Comparison of ENCODE assay signal across 25 cellular contexts in genomic region chr17:27425991-27426390, GRCh38. TPM values are rescaled to one million over a fixed set of nuclear protein-coding genes. Genes with fewer than 3 reads are reported as not detected.
DNase-seq lines count a peak whose midpoint lies in the region; ATAC-seq and TF ChIP-seq lines count a peak whose summit lies in the region.
"Had no signal": no experiment of that assay in that cellular context is flagged by ENCODE, and none has a peak within 500 bp of the region (broad histone marks: within the 10 kb centered on the region; RNA-seq: fewer than 3 reads in every experiment).

No MANE protein-coding gene starts in this region.

- H3K79me2 ChIP-seq in mesendoderm (ENCODE audit: control insufficient read depth, insufficient read depth, low read length): no peaks in the 10 kb centered on the region

- H3K4me3 ChIP-seq in lower lobe of right lung (no peak overlapping the region), mesendoderm (ENCODE audit: low read length) (no peak overlapping the region)
- H3K4me3 ChIP-seq: BLaER1, GM12878 had no signal

- intact Hi-C loops in lower lobe of right lung (cut with DNase I): no loop called here
- intact Hi-C loops in activated T-helper 1 cell treated with anti-CD3 and anti-CD28 coated beads, Interleukin-12 subunit alpha, Interleukin-12 subunit beta, Interleukin-2, Interleukin-4 antibody, amounts not matched to agents 30 ng/mL and 10 ng/mL and 1 ng/mL, durations not matched to agents 14 hours and 24 hours and 36 hours (cut with micrococcal nuclease): no loop called here
- intact Hi-C loops in activated CD4-positive, alpha-beta memory T cell treated with anti-CD3 and anti-CD28 coated beads for 36 hours (cut with micrococcal nuclease): no loop called here

- no peak overlapping the region for H3K23ac ChIP-seq in mesendoderm (ENCODE audit: low read length)

- no peaks in the 10 kb centered on the region for H3K79me1 ChIP-seq in mesendoderm (ENCODE audit: low read length)

- H3K27me3 ChIP-seq in lower lobe of right lung (ENCODE audit: low read depth) (no peaks in the 10 kb centered on the region), mesendoderm (ENCODE audit: insufficient read depth, low read length, poor library complexity) (no peaks in the 10 kb centered on the region)
- H3K27me3 ChIP-seq: BE2C, BLaER1 had no signal

- TF ChIP-seq CTCF in chondrocyte (IDR thresholded peaks at IDR 0.05): no peak
- no peak for TF ChIP-seq CTCF in lower lobe of right lung (IDR thresholded peaks at IDR 0.05)

- no peak overlapping the region for H3K18ac ChIP-seq in mesendoderm (ENCODE audit: low read length)

- H4K5ac ChIP-seq in mesendoderm (ENCODE audit: low read length): no peak overlapping the region

- H2AK5ac ChIP-seq in mesendoderm (ENCODE audit: low read length): no peak overlapping the region

- H2BK5ac ChIP-seq in mesendoderm (ENCODE audit: low read length): no peak overlapping the region

- H3K4me1 Mint-ChIP-seq in chondrocyte (ENCODE audit: low read depth): peaks cover 5% of the 10 kb centered on the region
- no peaks in the 10 kb centered on the region for H3K4me1 Mint-ChIP-seq in stimulated activated effector memory CD8-positive, alpha-beta T cell treated with anti-CD3 and anti-CD28 coated beads, Interleukin-12 subunit alpha, Interleukin-12 subunit beta, amount 100 ng/mL, for 72 hours
- H3K4me1 Mint-ChIP-seq in activated T-helper 1 cell treated with anti-CD3 and anti-CD28 coated beads, Interleukin-12 subunit alpha, Interleukin-12 subunit beta, Interleukin-2, Interleukin-4 antibody, amounts not matched to agents 30 ng/mL and 10 ng/mL and 1 ng/mL, durations not matched to agents 14 hours and 24 hours and 36 hours (ENCODE audit: low read depth): no peaks in the 10 kb centered on the region
- no peaks in the 10 kb centered on the region for H3K4me1 Mint-ChIP-seq in activated CD4-positive, alpha-beta memory T cell treated with anti-CD3 and anti-CD28 coated beads for 36 hours (ENCODE audit: low read depth)
- H3K4me1 Mint-ChIP-seq: CD14-positive monocyte; CD4-positive, alpha-beta memory T cell; CD4-positive, CD25-positive, alpha-beta regulatory T cell; CD8-positive, alpha-beta memory T cell had no signal

- no peaks in the 10 kb centered on the region for H3K4me1 ChIP-seq in lower lobe of right lung
- H3K4me1 ChIP-seq in mesendoderm (ENCODE audit: control insufficient read depth, low read depth, low read length): no peaks in the 10 kb centered on the region
- H3K4me1 ChIP-seq: BE2C had no signal

- no peaks in the 10 kb centered on the region for H3K9me3 ChIP-seq in lower lobe of right lung
- H3K9me3 ChIP-seq: BE2C, BLaER1 had no signal

- no peak for ATAC-seq in lower lobe of right lung
- ATAC-seq in stimulated activated effector memory CD8-positive, alpha-beta T cell treated with anti-CD3 and anti-CD28 coated beads, Interleukin-12 subunit alpha, Interleukin-12 subunit beta, amount 100 ng/mL, for 72 hours: peak; percentile 36
- ATAC-seq: GM12878 had no signal

- no peak overlapping the region for H3K9ac ChIP-seq in mesendoderm (ENCODE audit: low read length)
- H3K9ac ChIP-seq: BLaER1 had no signal

- H3K36me3 ChIP-seq in lower lobe of right lung (no peaks in the 10 kb centered on the region), mesendoderm (ENCODE audit: control insufficient read depth, insufficient read depth, low read length) (no peaks in the 10 kb centered on the region)
- H3K36me3 ChIP-seq: BE2C, BLaER1 had no signal

- H2BK15ac ChIP-seq in mesendoderm (replicated peaks; ENCODE audit: low read depth): no peak overlapping the region

- POLR2A ChIA-PET in activated CD4-positive, alpha-beta memory T cell treated with anti-CD3 and anti-CD28 coated beads for 36 hours (lab: Charles Lee): no interaction called here

- H3K4me3 Mint-ChIP-seq in chondrocyte (ENCODE audit: unreplicated experiment): no peak overlapping the region
- no peak overlapping the region for H3K4me3 Mint-ChIP-seq in stimulated activated effector memory CD8-positive, alpha-beta T cell treated with anti-CD3 and anti-CD28 coated beads, Interleukin-12 subunit alpha, Interleukin-12 subunit beta, amount 100 ng/mL, for 72 hours
- H3K4me3 Mint-ChIP-seq in activated T-helper 1 cell treated with anti-CD3 and anti-CD28 coated beads, Interleukin-12 subunit alpha, Interleukin-12 subunit beta, Interleukin-2, Interleukin-4 antibody, amounts not matched to agents 30 ng/mL and 10 ng/mL and 1 ng/mL, durations not matched to agents 14 hours and 24 hours and 36 hours: no peak overlapping the region
- no peak overlapping the region for H3K4me3 Mint-ChIP-seq in activated CD4-positive, alpha-beta memory T cell treated with anti-CD3 and anti-CD28 coated beads for 36 hours
- H3K4me3 Mint-ChIP-seq: CD14-positive monocyte; CD4-positive, alpha-beta memory T cell; CD4-positive, CD25-positive, alpha-beta regulatory T cell; CD8-positive, alpha-beta memory T cell had no signal

- H3K9me3 Mint-ChIP-seq in chondrocyte (ENCODE audit: low read depth): peaks cover 2% of the 10 kb centered on the region
- H3K9me3 Mint-ChIP-seq in stimulated activated effector memory CD8-positive, alpha-beta T cell treated with anti-CD3 and anti-CD28 coated beads, Interleukin-12 subunit alpha, Interleukin-12 subunit beta, amount 100 ng/mL, for 72 hours: no peaks in the 10 kb centered on the region
- no peaks in the 10 kb centered on the region for H3K9me3 Mint-ChIP-seq in activated T-helper 1 cell treated with anti-CD3 and anti-CD28 coated beads, Interleukin-12 subunit alpha, Interleukin-12 subunit beta, Interleukin-2, Interleukin-4 antibody, amounts not matched to agents 30 ng/mL and 10 ng/mL and 1 ng/mL, durations not matched to agents 14 hours and 24 hours and 36 hours
- no peaks in the 10 kb centered on the region for H3K9me3 Mint-ChIP-seq in activated CD4-positive, alpha-beta memory T cell treated with anti-CD3 and anti-CD28 coated beads for 36 hours

- no peak overlapping the region for H3K4ac ChIP-seq in mesendoderm (ENCODE audit: low read depth, low read length)

- no peak overlapping the region for H4K8ac ChIP-seq in mesendoderm (ENCODE audit: low read depth, low read length)

- H3K56ac ChIP-seq in mesendoderm (ENCODE audit: low read length): no peak overlapping the region

- H3K4me2 ChIP-seq in mesendoderm (ENCODE audit: low read length): no peak overlapping the region
- H3K4me2 ChIP-seq: BLaER1 had no signal

- no peak overlapping the region for H3K27ac Mint-ChIP-seq in chondrocyte (ENCODE audit: unreplicated experiment)
- H3K27ac Mint-ChIP-seq in stimulated activated effector memory CD8-positive, alpha-beta T cell treated with anti-CD3 and anti-CD28 coated beads, Interleukin-12 subunit alpha, Interleukin-12 subunit beta, amount 100 ng/mL, for 72 hours: no peak overlapping the region
- H3K27ac Mint-ChIP-seq in activated T-helper 1 cell treated with anti-CD3 and anti-CD28 coated beads, Interleukin-12 subunit alpha, Interleukin-12 subunit beta, Interleukin-2, Interleukin-4 antibody, amounts not matched to agents 30 ng/mL and 10 ng/mL and 1 ng/mL, durations not matched to agents 14 hours and 24 hours and 36 hours: no peak overlapping the region
- no peak overlapping the region for H3K27ac Mint-ChIP-seq in activated CD4-positive, alpha-beta memory T cell treated with anti-CD3 and anti-CD28 coated beads for 36 hours
- H3K27ac Mint-ChIP-seq: CD14-positive monocyte; CD4-positive, alpha-beta memory T cell; CD4-positive, CD25-positive, alpha-beta regulatory T cell; CD8-positive, alpha-beta memory T cell had no signal

- no peaks in the 10 kb centered on the region for H3K27me3 Mint-ChIP-seq in chondrocyte (ENCODE audit: low read depth)
- peaks cover 11% of the 10 kb centered on the region for H3K27me3 Mint-ChIP-seq in activated T-helper 1 cell treated with anti-CD3 and anti-CD28 coated beads, Interleukin-12 subunit alpha, Interleukin-12 subunit beta, Interleukin-2, Interleukin-4 antibody, amounts not matched to agents 30 ng/mL and 10 ng/mL and 1 ng/mL, durations not matched to agents 14 hours and 24 hours and 36 hours (ENCODE audit: insufficient read depth)
- no peaks in the 10 kb centered on the region for H3K27me3 Mint-ChIP-seq in activated CD4-positive, alpha-beta memory T cell treated with anti-CD3 and anti-CD28 coated beads for 36 hours
- H3K27me3 Mint-ChIP-seq: CD4-positive, alpha-beta memory T cell; CD4-positive, CD25-positive, alpha-beta regulatory T cell had no signal

- H3K27ac ChIP-seq in lower lobe of right lung: no peak overlapping the region
- no peak overlapping the region for H3K27ac ChIP-seq in mesendoderm (ENCODE audit: low read depth, low read length)
- H3K27ac ChIP-seq: BLaER1 had no signal

- no CpG with 5 or more reads among the region's 3 CpGs for WGBS in mesendoderm (ENCODE audit: extremely low coverage, insufficient coverage, low lambda C conversion rate)

- H3K36me3 Mint-ChIP-seq in chondrocyte (ENCODE audit: low read depth): no peaks in the 10 kb centered on the region
- no peaks in the 10 kb centered on the region for H3K36me3 Mint-ChIP-seq in stimulated activated effector memory CD8-positive, alpha-beta T cell treated with anti-CD3 and anti-CD28 coated beads, Interleukin-12 subunit alpha, Interleukin-12 subunit beta, amount 100 ng/mL, for 72 hours
- H3K36me3 Mint-ChIP-seq in activated T-helper 1 cell treated with anti-CD3 and anti-CD28 coated beads, Interleukin-12 subunit alpha, Interleukin-12 subunit beta, Interleukin-2, Interleukin-4 antibody, amounts not matched to agents 30 ng/mL and 10 ng/mL and 1 ng/mL, durations not matched to agents 14 hours and 24 hours and 36 hours (ENCODE audit: low read depth): no peaks in the 10 kb centered on the region
- H3K36me3 Mint-ChIP-seq in activated CD4-positive, alpha-beta memory T cell treated with anti-CD3 and anti-CD28 coated beads for 36 hours: no peaks in the 10 kb centered on the region
- H3K36me3 Mint-ChIP-seq: CD14-positive monocyte; CD4-positive, alpha-beta memory T cell; CD4-positive, CD25-positive, alpha-beta regulatory T cell; CD8-positive, alpha-beta memory T cell had no signal

- no peak overlapping the region for H2BK120ac ChIP-seq in mesendoderm (ENCODE audit: low read depth, low read length)

- DNase-seq in chondrocyte (ENCODE audit: low spot score) (peak; percentile 48), lower lobe of right lung (peak; percentile 24), NCI-H1105 (lab: John Stamatoyannopoulos, UW) (no peak), mesendoderm (no peak)
- DNase-seq in stimulated activated effector memory CD8-positive, alpha-beta T cell treated with anti-CD3 and anti-CD28 coated beads, Interleukin-12 subunit alpha, Interleukin-12 subunit beta, amount 100 ng/mL, for 72 hours (ENCODE audit: low spot score in 2 of 2): no peak
- DNase-seq in activated T-helper 1 cell treated with anti-CD3 and anti-CD28 coated beads, Interleukin-12 subunit alpha, Interleukin-12 subunit beta, Interleukin-2, Interleukin-4 antibody, amounts not matched to agents 30 ng/mL and 10 ng/mL and 1 ng/mL, durations not matched to agents 14 hours and 24 hours and 36 hours (ENCODE audit: low spot score): no peak
- DNase-seq in activated CD4-positive, alpha-beta memory T cell treated with anti-CD3 and anti-CD28 coated beads for 36 hours: no peak
- DNase-seq: 8988T; ACHN; BE2C; C1 segment of cervical spinal cord; CD4-positive, alpha-beta memory T cell; CD4-positive, CD25-positive, alpha-beta regulatory T cell; CD8-positive, alpha-beta memory T cell; COR-L47; DMS 273 treated with DMSO at 0.1 percent for 48 hours; DMS153; DMS53; DMS79; DND-41; EL; GDM1 had no signal

- CTCF ChIA-PET in activated CD4-positive, alpha-beta memory T cell treated with anti-CD3 and anti-CD28 coated beads for 36 hours (lab: Charles Lee): no interaction called here

RNA-seq across cellular contexts. Expression of gene KSR1, which starts 30.3 kb away (rescaled TPM):
- total RNA-seq in chondrocyte (52.9 to 60.6 TPM (median 59.3 TPM) in 3 replicates), lower lobe of right lung (59.6 TPM)
- 119 and 122 TPM in 2 replicates for total RNA-seq in activated T-helper 1 cell treated with anti-CD3 and anti-CD28 coated beads, Interleukin-12 subunit alpha, Interleukin-12 subunit beta, Interleukin-2, Interleukin-4 antibody, amounts not matched to agents 30 ng/mL and 10 ng/mL and 1 ng/mL, durations not matched to agents 14 hours and 24 hours and 36 hours
- 10 to 100 TPM; 55.0 to 60.8 TPM for total RNA-seq in activated CD4-positive, alpha-beta memory T cell treated with anti-CD3 and anti-CD28 coated beads for 36 hours
- 36.6 TPM for polyA plus RNA-seq in mesendoderm (2013, experiment 1 of 2)
- 34.5 TPM for polyA plus RNA-seq in mesendoderm (2013, experiment 2 of 2)

Comparison
In these comparisons a context has a peak if more than half of its experiments do, and no peak if none do; other contexts are left out.
1. DNase-seq: peak in chondrocyte (single experiment) and lower lobe of right lung (single experiment); none in stimulated activated effector memory CD8-positive, alpha-beta T cell treated with anti-CD3 and anti-CD28 coated beads, Interleukin-12 subunit alpha, Interleukin-12 subunit beta, amount 100 ng/mL, for 72 hours (0 of 2), activated T-helper 1 cell treated with anti-CD3 and anti-CD28 coated beads, Interleukin-12 subunit alpha, Interleukin-12 subunit beta, Interleukin-2, Interleukin-4 antibody, amounts not matched to agents 30 ng/mL and 10 ng/mL and 1 ng/mL, durations not matched to agents 14 hours and 24 hours and 36 hours (single experiment), activated CD4-positive, alpha-beta memory T cell treated with anti-CD3 and anti-CD28 coated beads for 36 hours (single experiment), NCI-H1105 (single experiment) and mesendoderm (single experiment).